In the genomic region with DNA sequence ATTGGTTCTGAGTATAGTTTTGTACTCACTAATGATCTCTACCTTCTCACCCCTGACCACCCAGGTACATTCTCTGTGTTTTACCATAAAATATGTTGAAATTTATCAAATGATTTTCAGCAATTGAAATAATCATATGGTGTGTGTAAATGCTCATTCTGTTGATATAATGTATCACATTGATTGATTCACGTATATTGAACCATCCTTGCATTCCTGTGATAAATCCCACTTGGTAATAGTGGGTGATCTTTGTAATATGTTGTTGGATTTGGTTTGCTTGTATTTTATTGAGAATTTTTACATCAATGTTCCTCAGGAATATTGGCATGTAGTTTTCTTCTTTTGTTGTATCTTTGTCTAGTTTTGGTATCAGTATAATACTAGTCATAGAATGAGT, we compare ENCODE assay signal across 26 cellular contexts.
"Had no signal": no experiment of that assay in that cellular context is flagged by ENCODE, and none has a peak within 500 bp of the region (broad histone marks: within the 10 kb centered on the region; RNA-seq: fewer than 3 reads in every experiment).

No MANE protein-coding gene starts in this region.

- ATAC-seq: activated CD8-positive, alpha-beta T cell treated with anti-CD3 and anti-CD28 coated beads for 36 hours; activated T-cell treated with anti-CD3 and anti-CD28 coated beads, Interleukin-2, amount 50 U/mL, for 72 hours; body of pancreas; Panc1 had no signal

- H3K4me3 ChIP-seq: body of pancreas, breast epithelium, MG63, SJCRH30, SK-N-MC had no signal

- DNase-seq: activated CD4-positive, alpha-beta T cell treated with anti-CD3 and anti-CD28 coated beads, Interleukin-2, amount 10 ng/mL, durations not matched to agents 24 days and 14 days; activated CD4-positive, alpha-beta T cell treated with anti-CD3 and anti-CD28 coated beads, Interleukin-2, amount 50 U/mL, for 4 hours; activated CD8-positive, alpha-beta T cell treated with anti-CD3 and anti-CD28 coated beads for 36 hours; activated gamma-delta T cell; activated naive CD4-positive, alpha-beta T cell treated with Interleukin-2 at 50 U/mL for 16 hours; activated naive CD8-positive, alpha-beta T cell treated with anti-CD3 and anti-CD28 coated beads, Interleukin-2, amount 10 ng/mL, durations not matched to agents 7 days and 5 days; activated T-cell treated with anti-CD3 and anti-CD28 coated beads, Interleukin-2, amount 50 U/mL, for 1 hour; activated T-cell treated with anti-CD3 and anti-CD28 coated beads, Interleukin-2, amount 50 U/mL, for 72 hours; body of pancreas; Kasumi-1; MG63; MV-4-11; NCI-H1092; NCI-H1436 treated with DMSO at 0.1 percent for 48 hours; NCI-H1694 treated with DMSO at 0.1 percent for 48 hours; NCI-H2029; NCI-H2107; NCI-H345; NCI-H524 treated with DMSO at 0.1 percent for 48 hours; NCI-H774; SHP77; SJCRH30; T1000 had no signal

- H3K36me3 ChIP-seq: breast epithelium, MG63, SJCRH30 had no signal

- H3K9me3 ChIP-seq: body of pancreas, SJCRH30 had no signal

- H3K27ac ChIP-seq: body of pancreas, breast epithelium, SJCRH30, SK-N-MC had no signal

- H3K4me1 ChIP-seq: body of pancreas, breast epithelium, SJCRH30 had no signal
